ENCODE assay signal across 8 cellular contexts in the genomic region with DNA sequence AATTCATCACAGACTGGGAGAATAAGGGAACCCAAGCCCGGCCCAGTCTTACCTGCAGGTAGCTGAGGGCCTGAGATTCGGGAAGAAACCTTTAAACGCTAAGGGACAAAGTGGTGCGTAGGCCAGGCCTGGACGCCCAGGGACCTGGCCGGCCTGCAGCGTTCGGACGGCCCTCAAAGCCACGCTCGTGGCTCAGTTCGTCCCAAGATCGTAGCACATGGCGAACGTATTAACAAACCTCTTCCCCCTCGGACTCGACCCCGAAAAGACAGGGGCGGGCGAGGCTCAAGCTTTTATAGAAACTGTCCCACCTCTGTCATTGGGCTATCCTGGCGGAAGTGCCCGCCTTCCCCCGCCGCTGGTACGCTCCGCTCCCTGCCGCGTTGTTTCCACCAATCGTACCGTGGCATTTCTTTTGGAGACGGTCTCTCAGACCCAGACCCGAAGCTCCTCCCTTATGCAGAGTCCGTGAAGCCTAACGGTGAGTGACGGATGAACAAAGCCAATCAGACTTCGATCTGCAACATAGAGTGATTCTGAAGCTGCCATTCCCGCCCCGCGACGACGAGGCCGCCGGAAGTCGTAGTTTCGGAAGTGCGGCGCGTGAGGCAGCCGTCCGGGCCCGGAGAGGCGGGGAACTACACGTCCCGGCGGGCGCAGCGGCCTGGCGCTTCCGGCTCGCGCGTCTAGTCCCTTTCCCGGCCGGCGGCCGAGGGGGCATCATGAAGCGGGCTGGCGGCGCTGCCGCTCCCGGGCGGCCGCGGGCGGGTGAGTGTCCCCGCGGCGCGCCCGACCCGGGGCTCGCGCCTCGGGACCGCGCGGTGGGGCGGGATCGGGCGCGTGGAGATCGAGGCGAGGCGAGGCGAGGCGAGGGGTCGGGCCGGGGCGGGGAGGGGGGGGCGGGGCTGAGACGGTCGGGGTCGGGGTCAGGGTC. TPM values are rescaled to one million over a fixed set of nuclear protein-coding genes. Genes with fewer than 3 reads are reported as not detected.
A peak's percentile ranks its signal among the peaks of the same experiment; 100 is the strongest.
DNase-seq lines count a peak whose midpoint lies in the region; ATAC-seq and TF ChIP-seq lines count a peak whose summit lies in the region.

TSS of gene TRAF7 (plus strand) at position 692 of the 934 bp plus-strand sequence. CDS start 8,139 bp downstream, outside the sequence.

- peak within 1 kb of the TSS; percentile 91 for H3K27ac ChIP-seq in suprapubic skin

- H3K9me3 ChIP-seq in suprapubic skin, result no peaks in the 10 kb centered on the region

- ATAC-seq in HG02610 (IDR thresholded peaks at IDR 0.05; ENCODE audit: unreplicated experiment), result peak; percentile 91
- peak; percentile 88 to 96 for ATAC-seq in activated naive CD4-positive, alpha-beta T cell treated with anti-CD3 and anti-CD28 coated beads, Interleukin-2, amount 50 U/mL, for 72 hours

- H3K36me3 ChIP-seq in suprapubic skin, result no peaks in the 10 kb centered on the region

- H3K4me1 ChIP-seq in suprapubic skin, result peaks cover 86% of the 10 kb centered on the region

- no peak for TF ChIP-seq CTCF in suprapubic skin (IDR thresholded peaks at IDR 0.05)

- H3K36me3 Mint-ChIP-seq in activated naive CD4-positive, alpha-beta T cell treated with anti-CD3 and anti-CD28 coated beads, Interleukin-2, amount 50 U/mL, for 72 hours, result peaks cover 31 to 39% of the 10 kb centered on the region in 2 donors

- no peak for TF ChIP-seq EP300 in suprapubic skin (IDR thresholded peaks at IDR 0.05)

- H3K27ac Mint-ChIP-seq in activated naive CD4-positive, alpha-beta T cell treated with anti-CD3 and anti-CD28 coated beads, Interleukin-2, amount 50 U/mL, for 72 hours, result peak within 1 kb of the TSS; percentile 78 to 98

- H3K27me3 ChIP-seq in suprapubic skin, result no peaks in the 10 kb centered on the region

- WGBS in suprapubic skin, result 1% methylated on average over 27 of the region's 103 CpGs

- H3K9me3 Mint-ChIP-seq in activated naive CD4-positive, alpha-beta T cell treated with anti-CD3 and anti-CD28 coated beads, Interleukin-2, amount 50 U/mL, for 72 hours, result no peaks in the 10 kb centered on the region

- DNase-seq in NCI-H1092 treated with DMSO at 0.1 percent for 48 hours (lab: John Stamatoyannopoulos, UW) (peak; percentile 100), SKM-1 (lab: John Stamatoyannopoulos, UW; ENCODE audit: unreplicated experiment) (peak; percentile 99), globus pallidus (ENCODE audit: low spot score) (peak; percentile 100), nucleus accumbens (lab: John Stamatoyannopoulos, UW) (peak; percentile 86 to 100 (median 99)), suprapubic skin (ENCODE audit: low spot score in 2 of 2) (peak; percentile 99)
- DNase-seq in activated naive CD4-positive, alpha-beta T cell treated with anti-CD3 and anti-CD28 coated beads, Interleukin-2, amount 50 U/mL, for 72 hours (ENCODE audit: low spot score in 2 of 2), result peak; percentile 96 to 99

- peak within 1 kb of the TSS; percentile 86 for H3K4me3 ChIP-seq in GM08714 (ENCODE audit: low read length)
- H3K4me3 ChIP-seq in suprapubic skin, result peak within 1 kb of the TSS; percentile 72

- TF ChIP-seq POLR2A in suprapubic skin (IDR thresholded peaks at IDR 0.05), result peak; percentile 96 to 99

RNA-seq across cellular contexts. Expression of gene TRAF7, which starts in this region (rescaled TPM):
- 10 to 100 TPM; 67.7 to 92.0 TPM for total RNA-seq in activated naive CD4-positive, alpha-beta T cell treated with anti-CD3 and anti-CD28 coated beads, Interleukin-2, amount 50 U/mL, for 72 hours
- 10 to 100 TPM; 53.4 to 74.7 (median 66.5) TPM for total RNA-seq in suprapubic skin

Comparison
In these comparisons a context has a peak if more than half of its experiments do, and no peak if none do; other contexts are left out.
1. Peak in every context shown above with its lines: DNase-seq, ATAC-seq, H3K4me3 ChIP-seq and H3K27ac ChIP-seq.